In genomic region chr16:75251280-75252048, GRCh38 we compare ENCODE assay signal across 1 cellular context.
TF ChIP-seq lines count a peak whose summit lies in the region.

Gene BCAR1 (minus strand): TSS chr16:75251624. CDS start chr16:75251482, 142 bp downstream.

TF ChIP-seq in HepG2, 621 proteins besides CTCF, POLR2A, EP300 and RAD21 (continued from another document and continues in another):
- TF ChIP-seq ZNF512B (CRISPR knock-in tag; IDR thresholded peaks at IDR 0.05; ENCODE audit: borderline replicate concordance) (no peak), PTBP1 (IDR thresholded peaks at IDR 0.05; ENCODE audit: low read depth, low read length, poor library complexity, severe bottlenecking) (no peak), ZNF232 (CRISPR knock-in tag; IDR thresholded peaks at IDR 0.05; ENCODE audit: borderline replicate concordance) (no peak), TCF12 (IDR thresholded peaks at IDR 0.05) (no peak), TCF12 (CRISPR knock-in tag; IDR thresholded peaks at IDR 0.05) (0 out of 2 replicates have a peak, but pooled peaks have one; percentile 90), EZH2 (conservative IDR thresholded peaks at IDR 0.05; ENCODE audit: low read depth, low read length) (no peak), E2F1 (CRISPR knock-in tag; IDR thresholded peaks at IDR 0.05) (0 out of 2 replicates have a peak, but pooled peaks have one; percentile 3), ZNF430 (CRISPR knock-in tag; IDR thresholded peaks at IDR 0.05) (no peak), SNAPC2 (CRISPR knock-in tag; IDR thresholded peaks at IDR 0.05) (peak; percentile 32; the same call in 1 of the 2 replicates), ZNF747 (CRISPR knock-in tag; IDR thresholded peaks at IDR 0.05; ENCODE audit: borderline replicate concordance) (no peak), ZNF598 (CRISPR knock-in tag; IDR thresholded peaks at IDR 0.05; ENCODE audit: borderline replicate concordance) (no peak), DRAP1 (CRISPR knock-in tag; IDR thresholded peaks at IDR 0.05) (peak; percentile 58; the same call in 1 of the 2 replicates), ZNF629 (CRISPR knock-in tag; conservative IDR thresholded peaks at IDR 0.05) (no peak), GATA4 (IDR thresholded peaks at IDR 0.05; ENCODE audit: borderline replicate concordance, low read depth) (no peak), CREB3 (CRISPR knock-in tag; IDR thresholded peaks at IDR 0.05) (no peak; the same call in 1 of the 2 replicates), FOXM1 (CRISPR knock-in tag; IDR thresholded peaks at IDR 0.05) (no peak), ZNF260 (CRISPR knock-in tag; IDR thresholded peaks at IDR 0.05; ENCODE audit: borderline replicate concordance, low read depth) (no peak), CEBPZ (IDR thresholded peaks at IDR 0.05; ENCODE audit: low read length) (no peak), ZNF672 (CRISPR knock-in tag; IDR thresholded peaks at IDR 0.05) (0 out of 2 replicates have a peak, but pooled peaks have one; percentile 7), WIZ (CRISPR knock-in tag; IDR thresholded peaks at IDR 0.05) (no peak), ZNF121 (CRISPR knock-in tag; IDR thresholded peaks at IDR 0.05) (peak; percentile 32; the same call in 1 of the 2 replicates), TEF (CRISPR knock-in tag; IDR thresholded peaks at IDR 0.05) (no peak), ZNF749 (CRISPR knock-in tag; IDR thresholded peaks at IDR 0.05; ENCODE audit: borderline replicate concordance) (no peak), SIX4 (CRISPR knock-in tag; IDR thresholded peaks at IDR 0.05) (no peak), ATF3 (CRISPR knock-in tag; IDR thresholded peaks at IDR 0.05) (no peak), ZBTB20 (CRISPR knock-in tag; IDR thresholded peaks at IDR 0.05; ENCODE audit: borderline replicate concordance, low read depth) (no peak), ZNF160 (CRISPR knock-in tag; IDR thresholded peaks at IDR 0.05) (peak; percentile 26), NCOR1 (IDR thresholded peaks at IDR 0.05; ENCODE audit: borderline replicate concordance, low read length) (no peak), KDM2A (CRISPR knock-in tag; IDR thresholded peaks at IDR 0.05; ENCODE audit: borderline replicate concordance, low read depth) (peak; percentile 67; the same call in 1 of the 2 replicates), ZNF75D (CRISPR knock-in tag; IDR thresholded peaks at IDR 0.05; ENCODE audit: borderline replicate concordance) (no peak), NFKB2 (CRISPR knock-in tag; IDR thresholded peaks at IDR 0.05; ENCODE audit: borderline replicate concordance) (no peak; the same call in 1 of the 2 replicates), THAP11 (CRISPR knock-in tag; IDR thresholded peaks at IDR 0.05) (0 out of 2 replicates have a peak, but pooled peaks have one; percentile 6), EED (CRISPR knock-in tag; IDR thresholded peaks at IDR 0.05) (0 out of 2 replicates have a peak, but pooled peaks have one; percentile 17), NR1H2 (CRISPR knock-in tag; IDR thresholded peaks at IDR 0.05; ENCODE audit: borderline replicate concordance, low read depth) (no peak), ZNF678 (CRISPR knock-in tag; IDR thresholded peaks at IDR 0.05) (no peak), ZKSCAN5 (CRISPR knock-in tag; IDR thresholded peaks at IDR 0.05) (no peak), ATF2 (CRISPR knock-in tag; IDR thresholded peaks at IDR 0.05) (no peak), NFYB (CRISPR knock-in tag; IDR thresholded peaks at IDR 0.05) (peak; percentile 75), ZNF292 (CRISPR knock-in tag; IDR thresholded peaks at IDR 0.05; ENCODE audit: borderline replicate concordance, low read depth) (no peak), ZNF274 (CRISPR knock-in tag; IDR thresholded peaks at IDR 0.05) (0 out of 2 replicates have a peak, but pooled peaks have one; percentile 28), TBL1XR1 (IDR thresholded peaks at IDR 0.05; ENCODE audit: borderline replicate concordance, low read length, partially characterized antibody) (no peak), ZNF513 (CRISPR knock-in tag; conservative IDR thresholded peaks at IDR 0.05) (peak; percentile 43; the same call in 1 of the 2 replicates), MYC (CRISPR knock-in tag; IDR thresholded peaks at IDR 0.05; ENCODE audit: borderline replicate concordance) (no peak; the same call in 1 of the 2 replicates), SRF (IDR thresholded peaks at IDR 0.05; ENCODE audit: low read depth, low read length) (no peak), ZNF350 (CRISPR knock-in tag; IDR thresholded peaks at IDR 0.05; ENCODE audit: borderline replicate concordance, low read depth) (no peak), TARDBP (CRISPR knock-in tag; IDR thresholded peaks at IDR 0.05) (no peak), SCMH1 (CRISPR knock-in tag; IDR thresholded peaks at IDR 0.05; ENCODE audit: borderline replicate concordance) (no peak), ZNF562 (CRISPR knock-in tag; IDR thresholded peaks at IDR 0.05; ENCODE audit: borderline replicate concordance) (no peak), BRCA1 (CRISPR knock-in tag; IDR thresholded peaks at IDR 0.05) (no peak), CREBL2 (CRISPR knock-in tag; IDR thresholded peaks at IDR 0.05; ENCODE audit: borderline replicate concordance) (no peak), ZNF569 (CRISPR knock-in tag; IDR thresholded peaks at IDR 0.05; ENCODE audit: borderline replicate concordance) (no peak), RXRB (CRISPR knock-in tag; IDR thresholded peaks at IDR 0.05; ENCODE audit: borderline replicate concordance) (no peak), PLSCR1 (CRISPR knock-in tag; IDR thresholded peaks at IDR 0.05; ENCODE audit: borderline replicate concordance) (no peak), NCOA2 (CRISPR knock-in tag; IDR thresholded peaks at IDR 0.05) (no peak), ONECUT2 (CRISPR knock-in tag; IDR thresholded peaks at IDR 0.05) (0 out of 2 replicates have a peak, but pooled peaks have one; percentile 16), SAP130 (CRISPR knock-in tag; IDR thresholded peaks at IDR 0.05; ENCODE audit: low read depth) (peak; percentile 42), ZSCAN30 (CRISPR knock-in tag; IDR thresholded peaks at IDR 0.05) (no peak), XRCC5 (optimal IDR thresholded peaks at IDR 0.05; ENCODE audit: low read length) (peak; percentile 13), POLR2G (IDR thresholded peaks at IDR 0.05; ENCODE audit: low read depth, low read length) (peak; percentile 71), TAF1 (CRISPR knock-in tag; IDR thresholded peaks at IDR 0.05) (peak; percentile 15; the same call in 1 of the 2 replicates)
